Comparison of ENCODE assay signal across 18 cellular contexts in the genomic region with DNA sequence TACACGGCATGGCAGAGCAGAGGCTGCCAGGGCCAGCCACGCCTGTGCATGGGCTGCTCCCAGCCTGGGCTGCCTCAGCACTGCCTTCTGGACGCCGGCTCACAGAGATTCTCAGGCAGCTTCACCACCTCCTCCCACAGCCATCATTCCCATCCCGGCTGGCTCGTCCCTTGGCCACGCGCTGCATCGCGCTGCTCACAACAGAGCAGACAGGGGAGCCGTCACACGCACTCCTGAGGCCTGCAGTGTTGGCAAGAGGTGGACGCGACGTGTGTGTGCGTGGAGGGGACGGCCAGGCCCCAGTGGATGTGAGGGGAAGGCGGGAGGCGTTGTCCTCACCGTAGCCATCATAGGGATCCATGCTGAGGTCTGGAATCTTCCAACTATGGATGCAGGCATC. TPM values are rescaled to one million over a fixed set of nuclear protein-coding genes. Genes with fewer than 3 reads are reported as not detected.
DNase-seq lines count a peak whose midpoint lies in the region; ATAC-seq and TF ChIP-seq lines count a peak whose summit lies in the region.
"Had no signal": no experiment of that assay in that cellular context is flagged by ENCODE, and none has a peak within 500 bp of the region (broad histone marks: within the 10 kb centered on the region; RNA-seq: fewer than 3 reads in every experiment).

No MANE protein-coding gene starts in this region.

- CTCF ChIA-PET in CD4-positive, alpha-beta T cell (lab: Charles Lee), result no interaction called here

- no peak overlapping the region for H3K14ac ChIP-seq in H9 (ENCODE audit: insufficient read depth, low read length)

- no peak for DNase-seq in CD4-positive, alpha-beta T cell
- DNase-seq in H9, result no peak
- DNase-seq in naive B cell, result no peak
- DNase-seq in SW480 (ENCODE audit: low spot score), result no peak
- no peak for DNase-seq in ureter (ENCODE audit: low spot score)
- no peak for DNase-seq in COLO668 (lab: John Stamatoyannopoulos, UW; ENCODE audit: unreplicated experiment)
- no peak for DNase-seq in uterus
- DNase-seq: CD4-positive, alpha-beta memory T cell; DMS79 treated with DMSO at 0.1 percent for 48 hours; NCI-H1092; NCI-H2081 treated with DMSO at 0.1 percent for 48 hours; NCI-H226; NCI-H524 treated with DMSO at 0.1 percent for 48 hours; SHP77; SK-N-SH had no signal

- no peak overlapping the region for H3K56ac ChIP-seq in H9 (ENCODE audit: insufficient read length, low read depth, low read length)

- no peak overlapping the region for H3K4ac ChIP-seq in H9 (ENCODE audit: low read depth, low read length)

- no CpG with 5 or more reads among the region's 20 CpGs for WGBS in H9 (ENCODE audit: extremely low coverage, insufficient read length, low lambda C conversion rate)

- POLR2A ChIA-PET in CD4-positive, alpha-beta T cell (lab: Charles Lee), result no interaction called here

- H2BK15ac ChIP-seq in H9 (ENCODE audit: low read depth, low read length), result no peak overlapping the region

- H3K36me3 ChIP-seq in uterus, result no peaks in the 10 kb centered on the region

- TF ChIP-seq CTCF in CD4-positive, alpha-beta T cell (IDR thresholded peaks at IDR 0.05), result no peak
- TF ChIP-seq CTCF in H9 (conservative IDR thresholded peaks at IDR 0.05) (no peak), uterus (IDR thresholded peaks at IDR 0.05) (no peak)

- H3K18ac ChIP-seq in H9 (ENCODE audit: insufficient read length, low read depth, low read length), result no peak overlapping the region

- H3K23ac ChIP-seq in H9 (ENCODE audit: insufficient read length, low read depth, low read length), result no peak overlapping the region

- H3K23me2 ChIP-seq in H9 (ENCODE audit: insufficient read length, low read depth, low read length, poor library complexity, severe bottlenecking), result no peaks in the 10 kb centered on the region

- no peak overlapping the region for H3K4me2 ChIP-seq in H9 (ENCODE audit: insufficient read depth, insufficient read length, low read length)
- H3K4me2 ChIP-seq: GM23338, KMS-11, SK-N-SH had no signal

- TF ChIP-seq POLR2A in uterus (IDR thresholded peaks at IDR 0.05), result no peak

- no peak overlapping the region for H4K8ac ChIP-seq in H9 (replicated peaks; ENCODE audit: insufficient read length, low read depth, low read length)

- no peak overlapping the region for H3K4me3 ChIP-seq in uterus
- H3K4me3 ChIP-seq: GM23338 had no signal

- no peak overlapping the region for H4K5ac ChIP-seq in H9 (ENCODE audit: insufficient read length, low read depth, low read length)

- H2BK20ac ChIP-seq in H9 (ENCODE audit: low read depth, low read length, poor library complexity, severe bottlenecking), result no peak overlapping the region

- H4K20me1 ChIP-seq in H9 (ENCODE audit: control insufficient read depth, insufficient read depth, insufficient read length), result no peaks in the 10 kb centered on the region

- H3K27ac Mint-ChIP-seq in CD4-positive, alpha-beta T cell, result no peak overlapping the region
- peak overlapping the region in 2 of 3 experiments; percentile 62; a peak in 4 of 7 replicates for H3K27ac Mint-ChIP-seq in H9
- peak overlapping the region in 1 of 6 donors; percentile 86 for H3K27ac Mint-ChIP-seq in naive B cell
- H3K27ac Mint-ChIP-seq: CD4-positive, alpha-beta memory T cell; GM23338 had no signal

- no peak overlapping the region for H3K9ac ChIP-seq in H9 (ENCODE audit: extremely low read depth, insufficient read length, low read length)
- H3K9ac ChIP-seq: KMS-11, SK-N-SH had no signal

- H2AK5ac ChIP-seq in H9 (ENCODE audit: insufficient read length, low read length), result no peak overlapping the region

- H2BK12ac ChIP-seq in H9 (ENCODE audit: insufficient read length, low read depth, low read length), result no peak overlapping the region

- intact Hi-C loops in CD4-positive, alpha-beta T cell (cut with DNase I, micrococcal nuclease), result no loop called here
- intact Hi-C loops in uterus (cut with DNase I; ENCODE audit: low total_unique reads), result no loop called here

- no peaks in the 10 kb centered on the region for H3K4me1 ChIP-seq in H9 (ENCODE audit: insufficient read depth, low read length)
- H3K4me1 ChIP-seq in uterus, result no peaks in the 10 kb centered on the region

- H3K27ac ChIP-seq in CD4-positive, alpha-beta T cell (ENCODE audit: low read depth, low read length), result no peak overlapping the region
- H3K27ac ChIP-seq in H9 (ENCODE audit: insufficient read length, low read depth, low read length) (no peak overlapping the region), cingulate gyrus (ENCODE audit: low read depth, low read length) (peak overlapping the region; percentile 49), uterus (no peak overlapping the region)
- H3K27ac ChIP-seq: KMS-11 had no signal

- H2AFZ ChIP-seq in H9 (ENCODE audit: low read length), result no peak overlapping the region
- H2AFZ ChIP-seq: GM23338 had no signal

- peak overlapping the region; percentile 15 for H3K4me3 Mint-ChIP-seq in CD4-positive, alpha-beta T cell
- no peak overlapping the region for H3K4me3 Mint-ChIP-seq in H9
- peak overlapping the region in 5 of 8 donors; percentile 12 to 65 (median 22) for H3K4me3 Mint-ChIP-seq in naive B cell
- H3K4me3 Mint-ChIP-seq: CD4-positive, alpha-beta memory T cell; GM23338 had no signal

- no peaks in the 10 kb centered on the region for H3K27me3 Mint-ChIP-seq in CD4-positive, alpha-beta T cell
- H3K27me3 Mint-ChIP-seq in H9 (ENCODE audit: low read depth) (no peaks in the 10 kb centered on the region; the same call in 1 of the 2 replicates), naive B cell (no peaks in the 10 kb centered on the region)
- H3K27me3 Mint-ChIP-seq: CD4-positive, alpha-beta memory T cell had no signal

- H3K36me3 Mint-ChIP-seq in CD4-positive, alpha-beta T cell (ENCODE audit: low read depth), result peaks cover 62% of the 10 kb centered on the region
- H3K36me3 Mint-ChIP-seq in H9 (ENCODE audit: insufficient read depth in 1 of 3, low read depth in 3 of 3) (peaks cover 45 to 80% (median 80%) of the 10 kb centered on the region in 3 experiments), naive B cell (peaks cover 0 to 23% of the 10 kb centered on the region in 2 donors)

- H3K79me1 ChIP-seq in H9 (ENCODE audit: insufficient read depth, low read depth, low read length, poor library complexity, severe bottlenecking), result no peaks in the 10 kb centered on the region

- H3K4me1 Mint-ChIP-seq in CD4-positive, alpha-beta T cell (ENCODE audit: low read depth), result peaks cover 13% of the 10 kb centered on the region
- H3K4me1 Mint-ChIP-seq in H9 (peaks cover 14 to 27% of the 10 kb centered on the region in 2 experiments), naive B cell (peaks cover 54 to 81% (median 54%) of the 10 kb centered on the region in 3 donors)

- H2BK120ac ChIP-seq in H9 (ENCODE audit: low read depth, low read length, poor library complexity, severe bottlenecking), result no peak overlapping the region

- no peak overlapping the region for H3T11ph ChIP-seq in H9 (ENCODE audit: low read length)

- no peaks in the 10 kb centered on the region for H3K27me3 ChIP-seq in CD4-positive, alpha-beta T cell (ENCODE audit: control insufficient read depth, insufficient read depth, low read length)
- H3K27me3 ChIP-seq in H9 (ENCODE audit: insufficient read depth, low read length) (no peaks in the 10 kb centered on the region), uterus (no peaks in the 10 kb centered on the region)

- ATAC-seq in CD4-positive, alpha-beta T cell (ENCODE audit: poor library complexity), result no peak
- ATAC-seq in naive B cell (ENCODE audit: low read depth in 2 of 2), result no peak
- ATAC-seq: GM23338 had no signal

- no peaks in the 10 kb centered on the region for H3K9me3 ChIP-seq in CD4-positive, alpha-beta T cell (ENCODE audit: control insufficient read depth, low read length)
- H3K9me3 ChIP-seq in H9 (ENCODE audit: control insufficient read depth, low read depth, low read length) (no peaks in the 10 kb centered on the region), uterus (no peaks in the 10 kb centered on the region)
- H3K9me3 ChIP-seq: SK-N-SH had no signal

- no peaks in the 10 kb centered on the region for H3K9me3 Mint-ChIP-seq in CD4-positive, alpha-beta T cell
- H3K9me3 Mint-ChIP-seq in H9, result no peaks in the 10 kb centered on the region
- no peaks in the 10 kb centered on the region for H3K9me3 Mint-ChIP-seq in naive B cell
- H3K9me3 Mint-ChIP-seq: CD4-positive, alpha-beta memory T cell had no signal

- H3K79me2 ChIP-seq in H9 (ENCODE audit: insufficient read depth, low read length), result no peaks in the 10 kb centered on the region

- H2BK5ac ChIP-seq in H9 (ENCODE audit: insufficient read length, low read length), result no peak overlapping the region

- H4K91ac ChIP-seq in H9 (ENCODE audit: insufficient read length, low read depth, low read length), result no peak overlapping the region

RNA-seq across cellular contexts. Expression of a gene that starts 7.6 kb away (rescaled TPM):
- total RNA-seq in CD4-positive, alpha-beta T cell, result 100 to 1,000 TPM; 105 to 113 TPM
- 60.7 and 60.8 TPM in 2 replicates for total RNA-seq in H9 (2021)
- 100 to 1,000 TPM in 1 of 6 donors, 10 to 100 TPM in 5; 66.7 to 156 (median 72.6) TPM for polyA plus RNA-seq in naive B cell (ENCODE audit: low read depth in 6 of 6)
- total RNA-seq in ureter, result 57.1 TPM
- total RNA-seq in uterus, result 10 to 100 TPM; 30.8 to 85.7 (median 41.7) TPM

RNA-seq across cellular contexts. Expression of a gene that starts 21.4 kb away (rescaled TPM):
- total RNA-seq in CD4-positive, alpha-beta T cell, result 10 to 100 TPM; 19.0 to 20.2 TPM
- total RNA-seq in H9 (2021), result 39.1 and 42.2 TPM in 2 replicates
- 10 to 100 TPM in 1 of 6 donors, 1 to 10 TPM in 5; 2.0 to 10.1 (median 6.0) TPM for polyA plus RNA-seq in naive B cell (ENCODE audit: low read depth in 6 of 6)
- 20.6 TPM for total RNA-seq in ureter
- 100 to 1,000 TPM in 1 of 4 donors, 10 to 100 TPM in 2, 1 to 10 TPM in 1; 7.4 to 154 (median 22.1) TPM for total RNA-seq in uterus

RNA-seq across cellular contexts. Expression of a gene that starts 21.8 kb away (rescaled TPM):
- total RNA-seq in CD4-positive, alpha-beta T cell, result 10 to 100 TPM; 90.0 to 94.0 TPM
- total RNA-seq in H9 (2021) (143 and 148 TPM in 2 replicates), ureter (67.6 TPM), uterus (100 to 1,000 TPM in 1 of 4 donors, 10 to 100 TPM in 3; 55.1 to 109 (median 81.8) TPM)
- polyA plus RNA-seq in naive B cell (ENCODE audit: low read depth in 6 of 6), result 10 to 100 TPM in 5 of 6 donors, 1 to 10 TPM in 1; 6.0 to 38.0 (median 15.5) TPM

Comparison
In these comparisons a context has a peak if more than half of its experiments do, and no peak if none do; other contexts are left out.
1. H3K4me3 Mint-ChIP-seq: peak in CD4-positive, alpha-beta T cell (single experiment) and naive B cell (5 of 8); none in H9 (0 of 2).